18 cellular contexts compared by ENCODE assay signal in the genomic region with DNA sequence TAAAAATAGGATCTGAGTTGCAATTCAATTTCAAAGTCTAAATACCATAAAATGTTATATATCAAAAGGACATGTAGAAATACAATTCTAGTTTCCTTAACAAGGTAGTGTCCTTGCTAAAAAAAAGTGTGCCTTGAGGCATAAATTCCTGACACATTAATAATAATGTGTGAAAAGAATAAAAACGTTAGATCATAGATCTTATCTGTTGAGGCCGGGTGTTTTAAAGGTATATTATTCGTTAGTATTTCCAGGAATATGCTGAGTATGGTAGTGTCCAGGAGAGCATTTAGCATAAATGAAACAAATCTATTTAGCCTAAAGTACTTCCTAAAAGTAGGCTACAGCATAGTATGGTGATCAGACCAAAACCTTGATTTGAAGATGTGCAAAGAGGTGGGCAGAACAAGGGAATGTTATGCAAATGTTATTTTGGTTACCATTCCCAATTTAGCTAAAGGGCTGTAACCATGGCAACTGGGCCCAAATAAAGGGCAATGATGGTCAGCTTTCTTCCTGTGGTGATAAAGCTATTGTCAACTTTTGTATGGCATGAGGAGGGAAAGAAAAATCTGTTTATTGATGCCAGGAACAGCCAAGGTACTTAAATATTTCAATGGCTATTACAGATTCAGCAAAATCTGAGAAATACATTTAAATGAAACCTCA. TPM values are rescaled to one million over a fixed set of nuclear protein-coding genes. Genes with fewer than 3 reads are reported as not detected.
DNase-seq lines count a peak whose midpoint lies in the region; ATAC-seq, FAIRE-seq and TF ChIP-seq lines count a peak whose summit lies in the region.
"Had no signal": no experiment of that assay in that cellular context is flagged by ENCODE, and none has a peak within 500 bp of the region (broad histone marks: within the 10 kb centered on the region; RNA-seq: fewer than 3 reads in every experiment).

No MANE protein-coding gene starts in this region.

- DNase-seq in COR-L47 (lab: John Stamatoyannopoulos, UW) (peak; percentile 50), HPDE6-E6E7 (ENCODE audit: extremely low spot score) (peak; percentile 58), astrocyte (ENCODE audit: low read depth) (peak; percentile 23), iPS-NIHi11 (ENCODE audit: low spot score) (peak; percentile 14), osteoblast (ENCODE audit: insufficient read length, low spot score, missing footprints) (no peak)
- no peak for DNase-seq in activated CD4-positive, alpha-beta T cell treated with anti-CD3 and anti-CD28 coated beads for 4 hours
- DNase-seq in activated CD8-positive, alpha-beta memory T cell treated with anti-CD3 and anti-CD28 coated beads, Interleukin-2, amount 50 U/mL, for 4 hours: no peak
- DNase-seq: DND-41; left lung; naive thymus-derived CD4-positive, alpha-beta T cell; NCI-H2029 treated with DMSO at 0.1 percent for 48 hours; right cardiac atrium; stimulated activated CD4-positive, alpha-beta T cell treated with anti-CD3 and anti-CD28 coated beads, Interleukin-2, amount 100 ng/mL, for 48 hours; tibial artery had no signal

- no peak overlapping the region for H3K27ac ChIP-seq in astrocyte (ENCODE audit: low read depth, low read length)
- H3K27ac ChIP-seq in osteoblast (ENCODE audit: low read depth, low read length): no peak overlapping the region
- H3K27ac ChIP-seq: left lung, tibial artery, VCaP had no signal

- H4K20me1 ChIP-seq in astrocyte (ENCODE audit: insufficient read depth, low read length): no peaks in the 10 kb centered on the region
- no peaks in the 10 kb centered on the region for H4K20me1 ChIP-seq in osteoblast (ENCODE audit: insufficient read depth, low read length)

- H3K27me3 ChIP-seq in astrocyte (ENCODE audit: insufficient read depth, low read length): no peaks in the 10 kb centered on the region
- H3K27me3 ChIP-seq in osteoblast (ENCODE audit: insufficient read depth, low read length): no peaks in the 10 kb centered on the region
- H3K27me3 ChIP-seq: left lung, tibial artery had no signal

- H3K9me3 ChIP-seq in astrocyte (ENCODE audit: insufficient read depth, low read depth, low read length) (no peaks in the 10 kb centered on the region), osteoblast (ENCODE audit: low read depth, low read length) (no peaks in the 10 kb centered on the region)
- H3K9me3 ChIP-seq: left lung, tibial artery had no signal

- TF ChIP-seq CTCF in astrocyte (IDR thresholded peaks at IDR 0.05; ENCODE audit: insufficient read depth, low read depth, low read length) (no peak), osteoblast (IDR thresholded peaks at IDR 0.05; ENCODE audit: extremely low read depth, low read depth, low read length) (no peak)

- no peaks in the 10 kb centered on the region for H3K27me3 Mint-ChIP-seq in astrocyte (ENCODE audit: low read depth, unreplicated experiment)
- H3K27me3 Mint-ChIP-seq: central memory CD8-positive, alpha-beta T cell; naive thymus-derived CD4-positive, alpha-beta T cell had no signal

- no peaks in the 10 kb centered on the region for H3K36me3 Mint-ChIP-seq in astrocyte (ENCODE audit: low read depth, unreplicated experiment)

- FAIRE-seq in astrocyte (lab: Jason Lieb, UNC): no peak

- H3K4me3 ChIP-seq in astrocyte (ENCODE audit: insufficient read depth, low read depth, low read length) (no peak overlapping the region), osteoblast (ENCODE audit: insufficient read depth, low read length) (no peak overlapping the region)
- H3K4me3 ChIP-seq: left lung, tibial artery had no signal

- H3K4me1 Mint-ChIP-seq in astrocyte (ENCODE audit: low read depth, unreplicated experiment): peaks cover 6% of the 10 kb centered on the region

- no peak overlapping the region for H3K9ac ChIP-seq in astrocyte (ENCODE audit: low read length)

- peaks cover 4% of the 10 kb centered on the region for H3K79me2 ChIP-seq in astrocyte (ENCODE audit: insufficient read depth, low read length)
- peaks cover 14% of the 10 kb centered on the region for H3K79me2 ChIP-seq in osteoblast (ENCODE audit: insufficient read depth, low read length)

- H3K36me3 ChIP-seq in astrocyte (ENCODE audit: insufficient read depth, low read length) (peaks cover 3% of the 10 kb centered on the region), osteoblast (ENCODE audit: insufficient read depth, low read length) (peaks cover 6% of the 10 kb centered on the region)

- ATAC-seq in GM21360 (IDR thresholded peaks at IDR 0.05; ENCODE audit: unreplicated experiment): no peak
- ATAC-seq: activated naive CD4-positive, alpha-beta T cell treated with anti-CD3 and anti-CD28 coated beads, Interleukin-2, amount 50 U/mL, for 72 hours; left lung; naive thymus-derived CD4-positive, alpha-beta T cell; right cardiac atrium had no signal

- H3K27ac Mint-ChIP-seq in astrocyte (ENCODE audit: unreplicated experiment): no peak overlapping the region
- H3K27ac Mint-ChIP-seq: activated naive CD4-positive, alpha-beta T cell treated with anti-CD3 and anti-CD28 coated beads, Interleukin-2, amount 50 U/mL, for 72 hours; naive thymus-derived CD4-positive, alpha-beta T cell had no signal

- H3K4me1 ChIP-seq in astrocyte (ENCODE audit: insufficient read depth, low read length): peaks cover 5% of the 10 kb centered on the region
- no peaks in the 10 kb centered on the region for H3K4me1 ChIP-seq in osteoblast (ENCODE audit: insufficient read depth, low read length)

- H3K4me2 ChIP-seq in astrocyte (ENCODE audit: low read length) (no peak overlapping the region), osteoblast (ENCODE audit: insufficient read depth, low read length) (no peak overlapping the region)

- H3K9me3 Mint-ChIP-seq in astrocyte (ENCODE audit: unreplicated experiment): no peaks in the 10 kb centered on the region
- H3K9me3 Mint-ChIP-seq: activated naive CD4-positive, alpha-beta T cell treated with anti-CD3 and anti-CD28 coated beads, Interleukin-2, amount 50 U/mL, for 72 hours; central memory CD8-positive, alpha-beta T cell; naive thymus-derived CD4-positive, alpha-beta T cell had no signal

- H3K4me3 Mint-ChIP-seq in astrocyte (ENCODE audit: unreplicated experiment): no peak overlapping the region
- H3K4me3 Mint-ChIP-seq: central memory CD8-positive, alpha-beta T cell; naive thymus-derived CD4-positive, alpha-beta T cell had no signal

- H2AFZ ChIP-seq in astrocyte (ENCODE audit: low read depth, low read length): no peak overlapping the region
- H2AFZ ChIP-seq in osteoblast (ENCODE audit: low read length): no peak overlapping the region

RNA-seq across cellular contexts. Expression of a gene that starts 18.9 kb away (rescaled TPM):
- total RNA-seq in astrocyte: 13.4 and 14.2 TPM in 2 replicates
- 7.6 and 8.8 TPM in 2 replicates for total RNA-seq in osteoblast

RNA-seq across cellular contexts. Expression of a gene that starts 20.0 kb away (rescaled TPM):
- total RNA-seq in astrocyte: 4.7 and 5.3 TPM in 2 replicates
- total RNA-seq in osteoblast: 4.0 and 4.7 TPM in 2 replicates

Comparison
In these comparisons a context has a peak if more than half of its experiments do, and no peak if none do; other contexts are left out.
1. DNase-seq: peak in COR-L47 (single experiment), HPDE6-E6E7 (single experiment), astrocyte (single experiment) and iPS-NIHi11 (single experiment); none in activated CD4-positive, alpha-beta T cell treated with anti-CD3 and anti-CD28 coated beads for 4 hours (0 of 2), osteoblast (single experiment) and activated CD8-positive, alpha-beta memory T cell treated with anti-CD3 and anti-CD28 coated beads, Interleukin-2, amount 50 U/mL, for 4 hours (single experiment).